8 cellular contexts compared by ENCODE assay signal in genomic region chr12:120688527-120689071, GRCh38. TPM values are rescaled to one million over a fixed set of nuclear protein-coding genes. Genes with fewer than 3 reads are reported as not detected.
DNase-seq lines count a peak whose midpoint lies in the region; ATAC-seq and TF ChIP-seq lines count a peak whose summit lies in the region.

No MANE protein-coding gene starts in this region.

- H3K4me3 Mint-ChIP-seq in activated CD8-positive, alpha-beta memory T cell treated with anti-CD3 and anti-CD28 coated beads, Interleukin-2, amount 10 ng/mL, durations not matched to agents 7 days and 5 days = peak overlapping the region; percentile 88

- no peak overlapping the region for H3K27ac ChIP-seq in SJSA1
- no peak overlapping the region for H3K27ac ChIP-seq in WERI-Rb-1

- H3K4me3 ChIP-seq in SJSA1 = peak overlapping the region; percentile 76
- no peak overlapping the region for H3K4me3 ChIP-seq in WERI-Rb-1 (ENCODE audit: low read depth, low read length)

- H3K9me3 ChIP-seq in SJSA1 (replicated peaks) (no peaks in the 10 kb centered on the region), WERI-Rb-1 (ENCODE audit: severe bottlenecking) (no peaks in the 10 kb centered on the region)

- no peaks in the 10 kb centered on the region for H3K9me3 Mint-ChIP-seq in activated CD8-positive, alpha-beta memory T cell treated with anti-CD3 and anti-CD28 coated beads, Interleukin-2, amount 10 ng/mL, durations not matched to agents 7 days and 5 days (ENCODE audit: low read depth)

- ATAC-seq in activated CD8-positive, alpha-beta memory T cell treated with anti-CD3 and anti-CD28 coated beads, Interleukin-2, amount 10 ng/mL, durations not matched to agents 7 days and 5 days = no peak
- ATAC-seq in GM21528 (IDR thresholded peaks at IDR 0.05; ENCODE audit: low FRiP score, unreplicated experiment) (no peak), GM21529 (IDR thresholded peaks at IDR 0.05; ENCODE audit: unreplicated experiment) (no peak)

- no peaks in the 10 kb centered on the region for H3K27me3 Mint-ChIP-seq in activated CD8-positive, alpha-beta memory T cell treated with anti-CD3 and anti-CD28 coated beads, Interleukin-2, amount 10 ng/mL, durations not matched to agents 7 days and 5 days

- H3K36me3 ChIP-seq in SJSA1 = peaks cover 11% of the 10 kb centered on the region
- peaks cover 16% of the 10 kb centered on the region for H3K36me3 ChIP-seq in WERI-Rb-1

- H3K4me1 ChIP-seq in SJSA1 (replicated peaks) = peaks cover 60% of the 10 kb centered on the region

- peak overlapping the region; percentile 76 for H3K27ac Mint-ChIP-seq in activated CD8-positive, alpha-beta memory T cell treated with anti-CD3 and anti-CD28 coated beads, Interleukin-2, amount 10 ng/mL, durations not matched to agents 7 days and 5 days

- peaks cover 2% of the 10 kb centered on the region for H3K36me3 Mint-ChIP-seq in activated CD8-positive, alpha-beta memory T cell treated with anti-CD3 and anti-CD28 coated beads, Interleukin-2, amount 10 ng/mL, durations not matched to agents 7 days and 5 days

- no peak for TF ChIP-seq CTCF in WERI-Rb-1 (IDR thresholded peaks at IDR 0.05; ENCODE audit: low read depth, low read length)

- CTCF ChIA-PET in activated CD8-positive, alpha-beta memory T cell treated with anti-CD3 and anti-CD28 coated beads, Interleukin-2, amount 10 ng/mL, durations not matched to agents 7 days and 5 days (lab: Charles Lee) = interaction anchor here (1.0 to 7.4 kb wide), 9 partner anchors 15 to 387 kb away, joined by 3 to 55 read pairs (median 3); partner anchors contain the start of gene UNC119B

- peaks cover 60% of the 10 kb centered on the region for H3K4me1 Mint-ChIP-seq in activated CD8-positive, alpha-beta memory T cell treated with anti-CD3 and anti-CD28 coated beads, Interleukin-2, amount 10 ng/mL, durations not matched to agents 7 days and 5 days

- DNase-seq in activated CD8-positive, alpha-beta memory T cell treated with anti-CD3 and anti-CD28 coated beads, Interleukin-2, amount 10 ng/mL, durations not matched to agents 7 days and 5 days = no peak
- DNase-seq in activated CD8-positive, alpha-beta memory T cell treated with anti-CD3 and anti-CD28 coated beads for 24 hours = no peak
- DNase-seq in SJSA1 (ENCODE audit: low read depth in 1 of 2, low spot score in 2 of 2) (peak in 1 of 2 experiments; percentile 31), fibroblast of gingiva (ENCODE audit: low read depth) (peak; percentile 27), pons (ENCODE audit: low spot score) (peak; percentile 36), WERI-Rb-1 (no peak)

- H3K27me3 ChIP-seq in SJSA1 (replicated peaks) = no peaks in the 10 kb centered on the region
- no peaks in the 10 kb centered on the region for H3K27me3 ChIP-seq in WERI-Rb-1 (ENCODE audit: insufficient read depth, low read depth, severe bottlenecking)

RNA-seq across cellular contexts. Expression of gene MLEC, which starts 1.6 kb away (rescaled TPM):
- 10 to 100 TPM; 74.5 to 96.2 TPM for total RNA-seq in activated CD8-positive, alpha-beta memory T cell treated with anti-CD3 and anti-CD28 coated beads, Interleukin-2, amount 10 ng/mL, durations not matched to agents 7 days and 5 days
- 70.0 and 84.6 TPM in 2 replicates for total RNA-seq in SJSA1 (2014; rRNA removed; shearing (Covaris generic))

RNA-seq across cellular contexts. Expression of gene UNC119B, which starts 21.7 kb away (rescaled TPM):
- 10 to 100 TPM; 15.9 to 22.9 TPM for total RNA-seq in activated CD8-positive, alpha-beta memory T cell treated with anti-CD3 and anti-CD28 coated beads, Interleukin-2, amount 10 ng/mL, durations not matched to agents 7 days and 5 days
- total RNA-seq in SJSA1 (2014; rRNA removed; shearing (Covaris generic)) = 4.7 and 6.9 TPM in 2 replicates

RNA-seq across cellular contexts. Expression of gene ACADS, which starts 37.0 kb away (rescaled TPM):
- total RNA-seq in activated CD8-positive, alpha-beta memory T cell treated with anti-CD3 and anti-CD28 coated beads, Interleukin-2, amount 10 ng/mL, durations not matched to agents 7 days and 5 days = 10 to 100 TPM; 14.6 to 17.6 TPM
- 6.8 and 11.1 TPM in 2 replicates for total RNA-seq in SJSA1 (2014; rRNA removed; shearing (Covaris generic))

RNA-seq across cellular contexts. Expression of gene CABP1, which starts 48.2 kb away (rescaled TPM):
- total RNA-seq in activated CD8-positive, alpha-beta memory T cell treated with anti-CD3 and anti-CD28 coated beads, Interleukin-2, amount 10 ng/mL, durations not matched to agents 7 days and 5 days = not detected
- total RNA-seq in SJSA1 (2014; rRNA removed; shearing (Covaris generic)) = not detected in 2 replicates

Comparison
In these comparisons a context has a peak if more than half of its experiments do, and no peak if none do; other contexts are left out.
1. DNase-seq: peak in fibroblast of gingiva (single experiment) and pons (single experiment); none in activated CD8-positive, alpha-beta memory T cell treated with anti-CD3 and anti-CD28 coated beads, Interleukin-2, amount 10 ng/mL, durations not matched to agents 7 days and 5 days (single experiment), activated CD8-positive, alpha-beta memory T cell treated with anti-CD3 and anti-CD28 coated beads for 24 hours (single experiment) and WERI-Rb-1 (single experiment).